8 cellular contexts compared by ENCODE assay signal in genomic region chr1:38138498-38139233, GRCh38.
DNase-seq lines count a peak whose midpoint lies in the region; ATAC-seq and TF ChIP-seq lines count a peak whose summit lies in the region.

No MANE protein-coding gene starts in this region.

- H3K27me3 ChIP-seq in mammary epithelial cell (ENCODE audit: insufficient read depth, low read length), result peaks cover 2% of the 10 kb centered on the region
- H3K27me3 ChIP-seq in layer of hippocampus (ENCODE audit: control insufficient read depth, insufficient read depth, low read length), result peaks cover 2% of the 10 kb centered on the region
- peaks cover 0 to 11% of the 10 kb centered on the region in 2 donors for H3K27me3 ChIP-seq in tibial artery

- intact Hi-C loops in mammary epithelial cell (cut with micrococcal nuclease) (loop anchor here (2.0 to 5.0 kb wide), 3 partner anchors 22 to 111 kb away; partner anchors contain the start of gene POU3F1), tibial artery (cut with DNase I; ENCODE audit: low total_unique reads) (loop anchor here (10.0 kb wide), 1 partner anchor 84 kb away; no protein-coding TSS in a partner anchor)

- H3K79me2 ChIP-seq in mammary epithelial cell (ENCODE audit: insufficient read depth, low read length), result no peaks in the 10 kb centered on the region

- TF ChIP-seq CTCF in mammary epithelial cell (conservative IDR thresholded peaks at IDR 0.05 in 1 of 2, IDR thresholded peaks at IDR 0.05 in 1 of 2; ENCODE audit: extremely low read depth in 1 of 2, insufficient read depth in 1 of 2, low read depth in 1 of 2, low read length in 2 of 2) (peak; percentile 38 to 48), tibial artery (IDR thresholded peaks at IDR 0.05) (peak; percentile 61 to 65), GM13976 (IDR thresholded peaks at IDR 0.05; ENCODE audit: borderline replicate concordance, control extremely low read depth, extremely low read depth, insufficient read depth, missing control alignments) (no peak)

- H3K4me2 ChIP-seq in mammary epithelial cell (ENCODE audit: insufficient read depth, low read depth, low read length), result peak overlapping the region; percentile 32

- H3K4me3 ChIP-seq in mammary epithelial cell (replicated peaks in 1 of 3; ENCODE audit: insufficient read depth in 1 of 3, low read depth in 2 of 3, low read length in 3 of 3) (no peak overlapping the region), tibial artery (peak overlapping the region in 1 of 2 donors; percentile 10)

- peaks cover 2% of the 10 kb centered on the region for H4K20me1 ChIP-seq in mammary epithelial cell (ENCODE audit: insufficient read depth, low read length)

- H3K9ac ChIP-seq in mammary epithelial cell (ENCODE audit: insufficient read depth, low read length), result no peak overlapping the region

- in situ Hi-C loops in mammary epithelial cell (cut with MboI; ENCODE audit: low sequenced_read_pairs in 2 of 2), result no loop called here
- in situ Hi-C loops in GM13976 (cut with MboI; ENCODE audit: low sequenced_read_pairs, unreplicated experiment), result no loop called here

- DNase-seq in LHCN-M2 (ENCODE audit: low read depth) (peak; percentile 97), mammary epithelial cell (peak; percentile 90), tibial artery (peak; percentile 82 to 85), NK-92 (lab: John Stamatoyannopoulos, UW; ENCODE audit: unreplicated experiment) (no peak), activated gamma-delta T cell (lab: John Stamatoyannopoulos, UW) (no peak), GM13976 (ENCODE audit: low spot score) (no peak)

- WGBS in mammary epithelial cell (ENCODE audit: low coverage, missing lambda C conversion rate), result 0% methylated on average over 5 of the region's 6 CpGs

- ATAC-seq in HG03565 (IDR thresholded peaks at IDR 0.05; ENCODE audit: unreplicated experiment), result no peak

- H2AFZ ChIP-seq in mammary epithelial cell (ENCODE audit: low read depth, low read length), result peak overlapping the region; percentile 75

- H3K36me3 ChIP-seq in mammary epithelial cell (ENCODE audit: insufficient read depth, low read length) (no peaks in the 10 kb centered on the region), tibial artery (no peaks in the 10 kb centered on the region)

- H3K4me1 ChIP-seq in mammary epithelial cell (ENCODE audit: insufficient read depth, low read length) (peaks cover 27% of the 10 kb centered on the region), tibial artery (peaks cover 0 to 41% (median 27%) of the 10 kb centered on the region in 4 donors)

- H3K9me3 ChIP-seq in mammary epithelial cell (replicated peaks; ENCODE audit: insufficient read depth, low read length) (no peaks in the 10 kb centered on the region), tibial artery (no peaks in the 10 kb centered on the region)

- no TSS peak for BruUV-seq in mammary epithelial cell (replicated peaks; lab: Mats Ljungman, UMichigan)

- CTCF ChIA-PET in mammary epithelial cell (lab: Charles Lee; ENCODE audit: low non-redundant PET), result no interaction called here

- dilution Hi-C loops in mammary epithelial cell (cut with HindIII; ENCODE audit: low sequenced_read_pairs), result no loop called here

- H3K27ac ChIP-seq in mammary epithelial cell (ENCODE audit: insufficient read depth, low read depth, low read length) (peak overlapping the region; percentile 36), layer of hippocampus (ENCODE audit: low read depth, low read length) (peak overlapping the region; percentile 1), tibial artery (peak overlapping the region; percentile 61 to 69)

Comparison
In these comparisons a context has a peak if more than half of its experiments do, and no peak if none do; other contexts are left out.
1. DNase-seq: peak in LHCN-M2 (single experiment), mammary epithelial cell (single experiment) and tibial artery (2 of 2); none in NK-92 (single experiment), activated gamma-delta T cell (single experiment) and GM13976 (single experiment).
2. H3K27ac ChIP-seq: peak in every context shown above with its lines; median percentile 65 in tibial artery; 36 in mammary epithelial cell; 1 in layer of hippocampus.